ENCODE assay signal across 1 cellular context in genomic region chr1:151372411-151372934, GRCh38.
A peak's percentile ranks its signal among the peaks of the same experiment; 100 is the strongest.
TF ChIP-seq lines count a peak whose summit lies in the region.

Gene SELENBP1 (minus strand): TSS chr1:151372705. CDS start chr1:151372641, 64 bp downstream.

TF ChIP-seq in HEK293, 187 proteins besides CTCF, POLR2A, EP300 and RAD21 (continued from another document and continues in another):
- 0 out of 2 replicates have a peak, but pooled peaks have one; percentile 53 for TF ChIP-seq KLF17 (tag by site-specific recombination; IDR thresholded peaks at IDR 0.05)
- no peak for TF ChIP-seq ZSCAN18 (tag by site-specific recombination; IDR thresholded peaks at IDR 0.05)
- no peak for TF ChIP-seq ZNF155 (tag by site-specific recombination; IDR thresholded peaks at IDR 0.05)
- TF ChIP-seq SP2 (tag by site-specific recombination; IDR thresholded peaks at IDR 0.05), result peak; percentile 58
- no peak; the same call in 1 of the 2 replicates for TF ChIP-seq ZNF221 (tag by site-specific recombination; IDR thresholded peaks at IDR 0.05; ENCODE audit: borderline replicate concordance)
- peak; percentile 13; the same call in 1 of the 2 replicates for TF ChIP-seq ZNF391 (tag by site-specific recombination; IDR thresholded peaks at IDR 0.05; ENCODE audit: borderline replicate concordance, low read depth)
- no peak for TF ChIP-seq ZNF670 (tag by site-specific recombination; IDR thresholded peaks at IDR 0.05; ENCODE audit: low read depth)
- TF ChIP-seq ZBTB48 (tag by site-specific recombination; IDR thresholded peaks at IDR 0.05), result peak; percentile 37; the same call in 1 of the 2 replicates
- TF ChIP-seq OVOL3 (tag by site-specific recombination; IDR thresholded peaks at IDR 0.05), result no peak
- TF ChIP-seq ZSCAN5A (tag by site-specific recombination; IDR thresholded peaks at IDR 0.05), result no peak
- no peak for TF ChIP-seq ZBTB44 (tag by site-specific recombination; IDR thresholded peaks at IDR 0.05)
- TF ChIP-seq ZFP69B (tag by site-specific recombination; IDR thresholded peaks at IDR 0.05), result peak; percentile 67; the same call in 1 of the 2 replicates
- TF ChIP-seq ZNF501 (tag by site-specific recombination; IDR thresholded peaks at IDR 0.05), result peak; percentile 26; the same call in 1 of the 2 replicates
- TF ChIP-seq SALL2 (tag by site-specific recombination; IDR thresholded peaks at IDR 0.05; ENCODE audit: borderline replicate concordance), result no peak
- no peak for TF ChIP-seq ZNF133 (tag by site-specific recombination; IDR thresholded peaks at IDR 0.05)
- peak; percentile 75 for TF ChIP-seq PATZ1 (tag by site-specific recombination; IDR thresholded peaks at IDR 0.05)
- TF ChIP-seq YY1 (tag by site-specific recombination; IDR thresholded peaks at IDR 0.05), result no peak
- TF ChIP-seq ZNF548 (tag by site-specific recombination; IDR thresholded peaks at IDR 0.05), result no peak
- TF ChIP-seq ZBTB6 (tag by site-specific recombination; IDR thresholded peaks at IDR 0.05), result no peak
- peak; percentile 59; the same call in 1 of the 2 replicates for TF ChIP-seq ZNF2 (tag by site-specific recombination; IDR thresholded peaks at IDR 0.05)
- TF ChIP-seq ZNF704 (tag by site-specific recombination; IDR thresholded peaks at IDR 0.05), result no peak
- peak; percentile 80 for TF ChIP-seq ZNF10 (tag by site-specific recombination; IDR thresholded peaks at IDR 0.05)
- TF ChIP-seq ZNF768 (tag by site-specific recombination; IDR thresholded peaks at IDR 0.05), result no peak; the same call in 1 of the 2 replicates
- peak; percentile 88 for TF ChIP-seq ZSCAN30 (tag by site-specific recombination; IDR thresholded peaks at IDR 0.05)
- 0 out of 2 replicates have a peak, but pooled peaks have one; percentile 24 for TF ChIP-seq ZNF140 (tag by site-specific recombination; IDR thresholded peaks at IDR 0.05)
- peak; percentile 58; the same call in 1 of the 2 replicates for TF ChIP-seq GLIS2 (tag by site-specific recombination; IDR thresholded peaks at IDR 0.05)
- TF ChIP-seq ZNF48 (tag by site-specific recombination; IDR thresholded peaks at IDR 0.05), result no peak
- no peak for TF ChIP-seq ZNF302 (tag by site-specific recombination; IDR thresholded peaks at IDR 0.05; ENCODE audit: low read depth)
- TF ChIP-seq ZNF449 (tag by site-specific recombination; IDR thresholded peaks at IDR 0.05), result no peak
- TF ChIP-seq ZBTB11 (tag by site-specific recombination; conservative IDR thresholded peaks at IDR 0.05; ENCODE audit: low read depth), result peak; percentile 31; the same call in 1 of the 2 replicates
- TF ChIP-seq ZNF610 (tag by site-specific recombination; IDR thresholded peaks at IDR 0.05; ENCODE audit: borderline replicate concordance), result peak; percentile 28; the same call in 1 of the 2 replicates
- no peak for TF ChIP-seq ZNF132 (tag by site-specific recombination; IDR thresholded peaks at IDR 0.05; ENCODE audit: borderline replicate concordance)
- peak; percentile 78 for TF ChIP-seq SCRT1 (tag by site-specific recombination; IDR thresholded peaks at IDR 0.05; ENCODE audit: borderline replicate concordance)
- TF ChIP-seq ZNF677 (tag by site-specific recombination; IDR thresholded peaks at IDR 0.05), result no peak
- no peak for TF ChIP-seq ZNF624 (tag by site-specific recombination; IDR thresholded peaks at IDR 0.05)
- TF ChIP-seq ZNF747 (tag by site-specific recombination; IDR thresholded peaks at IDR 0.05), result no peak
- no peak for TF ChIP-seq ZNF518A (tag by site-specific recombination; conservative IDR thresholded peaks at IDR 0.05; ENCODE audit: low read depth)
